Comparison of ENCODE assay signal across 9 cellular contexts in the genomic region with DNA sequence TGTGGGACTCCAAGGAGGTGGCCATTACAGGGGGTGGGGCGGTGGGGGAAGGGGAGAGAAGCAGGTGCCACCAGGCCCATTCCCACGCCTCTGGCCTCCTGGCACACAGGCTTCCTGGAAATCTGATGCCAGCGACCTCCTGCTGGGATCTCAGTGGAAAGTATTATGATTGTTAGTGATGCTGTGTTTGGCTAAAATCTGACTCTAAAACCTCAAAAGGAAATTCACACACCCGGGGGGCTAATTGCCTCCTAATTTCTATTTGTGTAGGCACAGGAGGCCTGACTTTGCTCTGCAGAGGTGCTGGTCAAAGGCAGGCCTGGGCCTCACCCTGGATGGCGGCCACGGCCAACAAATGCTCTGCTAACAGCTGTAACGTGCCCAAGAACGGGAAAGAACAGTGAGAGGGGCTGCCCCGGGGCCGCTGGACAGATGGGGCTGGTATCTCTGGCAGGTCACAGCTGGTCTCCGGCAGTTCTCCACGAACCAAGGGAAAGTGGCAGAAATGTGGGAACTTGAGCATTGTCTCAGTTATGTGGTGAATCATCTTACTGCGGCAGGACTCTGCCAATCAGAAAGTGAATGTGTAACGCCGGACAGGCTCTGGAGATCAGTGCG. TPM values are rescaled to one million over a fixed set of nuclear protein-coding genes. Genes with fewer than 3 reads are reported as not detected.
DNase-seq lines count a peak whose midpoint lies in the region; ATAC-seq, FAIRE-seq and TF ChIP-seq lines count a peak whose summit lies in the region.
"Had no signal": no experiment of that assay in that cellular context is flagged by ENCODE, and none has a peak within 500 bp of the region (broad histone marks: within the 10 kb centered on the region; RNA-seq: fewer than 3 reads in every experiment).

No MANE protein-coding gene starts in this region.

- no peaks in the 10 kb centered on the region for H3K9me3 ChIP-seq in pancreas

- H3K36me3 ChIP-seq in pancreas = no peaks in the 10 kb centered on the region

- no peaks in the 10 kb centered on the region for H3K27me3 Mint-ChIP-seq in natural killer cell (ENCODE audit: low read depth in 2 of 2)

- H3K36me3 Mint-ChIP-seq in natural killer cell = no peaks in the 10 kb centered on the region

- DNase-seq in GM04504 (ENCODE audit: low read depth) (peak; percentile 9), NCI-H2107 treated with DMSO at 0.1 percent for 48 hours (lab: John Stamatoyannopoulos, UW; ENCODE audit: unreplicated experiment) (peak; percentile 87), astrocyte of the spinal cord (ENCODE audit: low read depth, low spot score) (peak; percentile 85), pancreas (peak; percentile 75 to 91 (median 89)), GM20000 (ENCODE audit: low spot score) (no peak), natural killer cell (no peak), HuH-7 (ENCODE audit: low spot score) (no peak)
- DNase-seq in stimulated activated CD4-positive, alpha-beta T cell treated with anti-CD3 and anti-CD28 coated beads, Interleukin-4, amount 100 ng/mL, for 4 hours = no peak

- peak overlapping the region; percentile 87 to 97 (median 97) for H3K27ac ChIP-seq in pancreas

- H3K4me3 ChIP-seq in astrocyte of the spinal cord (ENCODE audit: low read depth, low read length) (no peak overlapping the region), pancreas (no peak overlapping the region)

- ATAC-seq in pancreas (peak; percentile 82 to 87 (median 84)), natural killer cell (no peak)

- peaks cover 0 to 5% of the 10 kb centered on the region in 2 donors for H3K4me1 Mint-ChIP-seq in natural killer cell

- in situ Hi-C loops in astrocyte of the spinal cord (cut with HindIII; ENCODE audit: low sequenced_read_pairs) = no loop called here

- FAIRE-seq in pancreas (lab: Jason Lieb, UNC) = no peak

- H3K4me1 ChIP-seq in pancreas = peaks cover 21 to 28% (median 23%) of the 10 kb centered on the region in 3 donors

- H3K4me3 Mint-ChIP-seq in natural killer cell = no peak overlapping the region

- H3K9me3 Mint-ChIP-seq in natural killer cell = no peaks in the 10 kb centered on the region

- WGBS in pancreas, 2 donors = 18 to 29% methylated on average over 16 of the region's 16 CpGs

- H3K27me3 ChIP-seq in pancreas = no peaks in the 10 kb centered on the region

- TF ChIP-seq CTCF in astrocyte of the spinal cord (IDR thresholded peaks at IDR 0.05; ENCODE audit: low read depth, low read length) (no peak), pancreas (IDR thresholded peaks at IDR 0.05) (no peak), GM20000 (IDR thresholded peaks at IDR 0.05; ENCODE audit: extremely low read depth, missing control alignments) (no peak), natural killer cell (IDR thresholded peaks at IDR 0.05) (no peak)

- intact Hi-C loops in pancreas (cut with DNase I) (no loop called here), natural killer cell (cut with micrococcal nuclease) (no loop called here)

- peak overlapping the region in 1 of 2 donors; percentile 23 for H3K27ac Mint-ChIP-seq in natural killer cell

RNA-seq across cellular contexts. Expression of gene FAM181A, which starts 14.3 kb away (rescaled TPM):
- total RNA-seq in pancreas (not detected), natural killer cell (not detected)
- polyA plus RNA-seq in pancreas = not detected
- total RNA-seq: mononuclear cell had no signal

RNA-seq across cellular contexts. Expression of gene ASB2, which starts 35.0 kb away (rescaled TPM):
- total RNA-seq in pancreas (under 1 TPM; 0.09 to 0.53 (median 0.26) TPM), natural killer cell (1 to 10 TPM; 3.7 to 7.2 (median 4.8) TPM)
- 1 to 10 TPM; 1.3 to 1.4 TPM for polyA plus RNA-seq in pancreas

RNA-seq across cellular contexts. Expression of gene CCDC197, which starts 55.7 kb away (rescaled TPM):
- total RNA-seq in pancreas (not detected), natural killer cell (not detected)
- polyA plus RNA-seq in pancreas = not detected
- total RNA-seq: mononuclear cell had no signal

Comparison
In these comparisons a context has a peak if more than half of its experiments do, and no peak if none do; other contexts are left out.
1. DNase-seq: peak in GM04504 (single experiment), NCI-H2107 treated with DMSO at 0.1 percent for 48 hours (single experiment), astrocyte of the spinal cord (single experiment) and pancreas (6 of 6); none in GM20000 (single experiment), natural killer cell (single experiment), HuH-7 (single experiment) and stimulated activated CD4-positive, alpha-beta T cell treated with anti-CD3 and anti-CD28 coated beads, Interleukin-4, amount 100 ng/mL, for 4 hours (0 of 2).
2. ATAC-seq: peak in pancreas (4 of 4); none in natural killer cell (0 of 3).